ENCODE assay signal across 9 cellular contexts in genomic region chr16:79163666-79164377, GRCh38.
DNase-seq lines count a peak whose midpoint lies in the region; ATAC-seq and TF ChIP-seq lines count a peak whose summit lies in the region.
"Had no signal": no experiment of that assay in that cellular context is flagged by ENCODE, and none has a peak within 500 bp of the region (broad histone marks: within the 10 kb centered on the region; RNA-seq: fewer than 3 reads in every experiment).

No MANE protein-coding gene starts in this region.

- H3K9me3 ChIP-seq in CD4-positive, alpha-beta T cell (ENCODE audit: control insufficient read depth, low read length) = peaks cover 8% of the 10 kb centered on the region
- H3K9me3 ChIP-seq in muscle layer of duodenum (ENCODE audit: control insufficient read depth in 1 of 2, low read length in 2 of 2) = peaks cover 0 to 6% of the 10 kb centered on the region in 2 donors
- no peaks in the 10 kb centered on the region for H3K9me3 ChIP-seq in psoas muscle
- peaks cover 12% of the 10 kb centered on the region for H3K9me3 ChIP-seq in A673 (ENCODE audit: low read depth, low read length, poor library complexity, severe bottlenecking)

- 0 out of 2 replicates have a peak overlapping the region, but pooled peaks have one; percentile 9 for H3K4me3 ChIP-seq in HL-60 (replicated peaks; ENCODE audit: insufficient read depth, low read length)
- peak overlapping the region; percentile 41 to 51 for H3K4me3 ChIP-seq in muscle layer of duodenum (ENCODE audit: low read depth in 1 of 2, low read length in 2 of 2)
- H3K4me3 ChIP-seq in psoas muscle = no peak overlapping the region
- H3K4me3 ChIP-seq in A673 (ENCODE audit: low read depth, low read length, poor library complexity, severe bottlenecking) = no peak overlapping the region

- H3K4me1 ChIP-seq in muscle layer of duodenum (ENCODE audit: control insufficient read depth in 1 of 2, insufficient read depth in 2 of 2, low read length in 2 of 2) (no peaks in the 10 kb centered on the region), psoas muscle (no peaks in the 10 kb centered on the region), A673 (ENCODE audit: insufficient read depth, low read length, poor library complexity, severe bottlenecking) (no peaks in the 10 kb centered on the region)

- no peaks in the 10 kb centered on the region for H3K36me3 Mint-ChIP-seq in CD4-positive, alpha-beta T cell (ENCODE audit: low read depth)
- H3K36me3 Mint-ChIP-seq in activated T-helper 1 cell treated with anti-CD3 and anti-CD28 coated beads, Interleukin-12 subunit alpha, Interleukin-12 subunit beta, Interleukin-2, Interleukin-4 antibody, amounts not matched to agents 30 ng/mL and 10 ng/mL and 1 ng/mL, durations not matched to agents 14 hours and 24 hours and 36 hours (ENCODE audit: low read depth) = peaks cover 5% of the 10 kb centered on the region

- no peak overlapping the region for H3K27ac ChIP-seq in CD4-positive, alpha-beta T cell (ENCODE audit: low read depth, low read length)
- peak overlapping the region; percentile 39 for H3K27ac ChIP-seq in HL-60 (replicated peaks)
- H3K27ac ChIP-seq in muscle layer of duodenum (ENCODE audit: low read length) = peak overlapping the region; percentile 34
- no peak overlapping the region for H3K27ac ChIP-seq in psoas muscle
- no peak overlapping the region for H3K27ac ChIP-seq in A673 (ENCODE audit: low read depth, low read length, poor library complexity, severe bottlenecking)

- in situ Hi-C loops in ACHN (cut with HindIII; ENCODE audit: low pct_ligation_motif_present, low pct_unique_long_range_greater_than_20kb, low sequenced_read_pairs) = no loop called here

- POLR2A ChIA-PET in CD4-positive, alpha-beta T cell (lab: Charles Lee) = no interaction called here
- POLR2A ChIA-PET in A673 (lab: Charles Lee; ENCODE audit: low non-redundant PET) = no interaction called here

- no peak for TF ChIP-seq CTCF in CD4-positive, alpha-beta T cell (IDR thresholded peaks at IDR 0.05)
- TF ChIP-seq CTCF in HL-60 (IDR thresholded peaks at IDR 0.05; ENCODE audit: insufficient read depth, low read length) (no peak), psoas muscle (IDR thresholded peaks at IDR 0.05) (no peak), A673 (conservative IDR thresholded peaks at IDR 0.05; ENCODE audit: low read depth, low read length) (no peak)

- H3K9me3 Mint-ChIP-seq in CD4-positive, alpha-beta T cell = no peaks in the 10 kb centered on the region
- peaks cover 11% of the 10 kb centered on the region for H3K9me3 Mint-ChIP-seq in activated T-helper 1 cell treated with anti-CD3 and anti-CD28 coated beads, Interleukin-12 subunit alpha, Interleukin-12 subunit beta, Interleukin-2, Interleukin-4 antibody, amounts not matched to agents 30 ng/mL and 10 ng/mL and 1 ng/mL, durations not matched to agents 14 hours and 24 hours and 36 hours

- no peak for ATAC-seq in CD4-positive, alpha-beta T cell (ENCODE audit: poor library complexity)
- ATAC-seq in psoas muscle = no peak

- BruUV-seq in A673 (replicated peaks; lab: Mats Ljungman, UMichigan) = no TSS peak

- 68 to 75% (median 70%) methylated on average over 13 of the region's 13 CpGs for WGBS in psoas muscle, 3 donors

- peak overlapping the region; percentile 64 for H3K4me3 Mint-ChIP-seq in CD4-positive, alpha-beta T cell
- peak overlapping the region; percentile 28 for H3K4me3 Mint-ChIP-seq in activated T-helper 1 cell treated with anti-CD3 and anti-CD28 coated beads, Interleukin-12 subunit alpha, Interleukin-12 subunit beta, Interleukin-2, Interleukin-4 antibody, amounts not matched to agents 30 ng/mL and 10 ng/mL and 1 ng/mL, durations not matched to agents 14 hours and 24 hours and 36 hours

- H3K27ac Mint-ChIP-seq in CD4-positive, alpha-beta T cell = no peak overlapping the region
- H3K27ac Mint-ChIP-seq in activated T-helper 1 cell treated with anti-CD3 and anti-CD28 coated beads, Interleukin-12 subunit alpha, Interleukin-12 subunit beta, Interleukin-2, Interleukin-4 antibody, amounts not matched to agents 30 ng/mL and 10 ng/mL and 1 ng/mL, durations not matched to agents 14 hours and 24 hours and 36 hours = peak overlapping the region; percentile 24

- intact Hi-C loops in CD4-positive, alpha-beta T cell (cut with DNase I, micrococcal nuclease) = no loop called here
- intact Hi-C loops in activated T-helper 1 cell treated with anti-CD3 and anti-CD28 coated beads, Interleukin-12 subunit alpha, Interleukin-12 subunit beta, Interleukin-2, Interleukin-4 antibody, amounts not matched to agents 30 ng/mL and 10 ng/mL and 1 ng/mL, durations not matched to agents 14 hours and 24 hours and 36 hours (cut with micrococcal nuclease) = loop anchor here (5.0 to 10.0 kb wide), 3 partner anchors 89 to 259 kb away; no protein-coding TSS in a partner anchor
- intact Hi-C loops in psoas muscle (cut with DNase I) (no loop called here), A673 (cut with micrococcal nuclease; ENCODE audit: unreplicated experiment) (no loop called here)

- H3K36me3 ChIP-seq in muscle layer of duodenum (ENCODE audit: control insufficient read depth in 1 of 2, insufficient read depth in 2 of 2, low read length in 2 of 2) (no peaks in the 10 kb centered on the region), psoas muscle (ENCODE audit: insufficient read depth in 1 of 2, low read depth in 1 of 2) (no peaks in the 10 kb centered on the region), A673 (ENCODE audit: insufficient read depth, low read length, poor library complexity, severe bottlenecking) (no peaks in the 10 kb centered on the region)

- H3K27me3 ChIP-seq in CD4-positive, alpha-beta T cell (ENCODE audit: control insufficient read depth, insufficient read depth, low read length) = no peaks in the 10 kb centered on the region
- H3K27me3 ChIP-seq in HL-60 (ENCODE audit: insufficient read depth, poor library complexity, severe bottlenecking) (no peaks in the 10 kb centered on the region), muscle layer of duodenum (ENCODE audit: low read depth, low read length) (no peaks in the 10 kb centered on the region), psoas muscle (ENCODE audit: insufficient read depth in 3 of 3, low read length in 2 of 3) (no peaks in the 10 kb centered on the region), A673 (replicated peaks; ENCODE audit: insufficient read depth, low read depth, low read length, poor library complexity) (no peaks in the 10 kb centered on the region)

- CTCF ChIA-PET in CD4-positive, alpha-beta T cell (lab: Charles Lee) = interaction anchor here (0.7 kb wide), 2 partner anchors 14 to 186 kb away, joined by 4 read pairs; no protein-coding TSS in a partner anchor
- CTCF ChIA-PET in A673 (lab: Charles Lee) = no interaction called here

- H3K27me3 Mint-ChIP-seq in CD4-positive, alpha-beta T cell = no peaks in the 10 kb centered on the region
- no peaks in the 10 kb centered on the region for H3K27me3 Mint-ChIP-seq in activated T-helper 1 cell treated with anti-CD3 and anti-CD28 coated beads, Interleukin-12 subunit alpha, Interleukin-12 subunit beta, Interleukin-2, Interleukin-4 antibody, amounts not matched to agents 30 ng/mL and 10 ng/mL and 1 ng/mL, durations not matched to agents 14 hours and 24 hours and 36 hours (ENCODE audit: insufficient read depth)

- DNase-seq in CD4-positive, alpha-beta T cell = no peak
- peak in 1 of 2 experiments; percentile 64 for DNase-seq in HL-60 (ENCODE audit: low read depth in 1 of 2, low spot score in 1 of 2)
- no peak for DNase-seq in activated T-helper 1 cell treated with anti-CD3 and anti-CD28 coated beads, Interleukin-12 subunit alpha, Interleukin-12 subunit beta, Interleukin-2, Interleukin-4 antibody, amounts not matched to agents 30 ng/mL and 10 ng/mL and 1 ng/mL, durations not matched to agents 14 hours and 24 hours and 36 hours (ENCODE audit: low spot score)
- no peak for DNase-seq in ACHN
- DNase-seq in DMS 273 treated with DMSO at 0.1 percent for 48 hours (lab: John Stamatoyannopoulos, UW) = no peak
- DNase-seq in psoas muscle = no peak
- DNase-seq in A673 (ENCODE audit: low spot score) = no peak
- DNase-seq: MM.1S had no signal

- H3K4me1 Mint-ChIP-seq in CD4-positive, alpha-beta T cell (ENCODE audit: low read depth) = peaks cover 11% of the 10 kb centered on the region
- peaks cover 22% of the 10 kb centered on the region for H3K4me1 Mint-ChIP-seq in activated T-helper 1 cell treated with anti-CD3 and anti-CD28 coated beads, Interleukin-12 subunit alpha, Interleukin-12 subunit beta, Interleukin-2, Interleukin-4 antibody, amounts not matched to agents 30 ng/mL and 10 ng/mL and 1 ng/mL, durations not matched to agents 14 hours and 24 hours and 36 hours (ENCODE audit: low read depth)

Comparison
In these comparisons a context has a peak if more than half of its experiments do, and no peak if none do; other contexts are left out.
1. H3K27ac ChIP-seq: peak in HL-60 (single experiment) and muscle layer of duodenum (single experiment); none in CD4-positive, alpha-beta T cell (single experiment), psoas muscle (single experiment) and A673 (single experiment).
2. H3K4me3 ChIP-seq: peak in HL-60 (single experiment) and muscle layer of duodenum (2 of 2); none in psoas muscle (single experiment) and A673 (single experiment).